In genomic region chr1:19153169-19153568, GRCh38 we compare ENCODE assay signal across 29 cellular contexts. TPM values are rescaled to one million over a fixed set of nuclear protein-coding genes. Genes with fewer than 3 reads are reported as not detected.
A peak's percentile ranks its signal among the peaks of the same experiment; 100 is the strongest.
DNase-seq lines count a peak whose midpoint lies in the region; ATAC-seq and TF ChIP-seq lines count a peak whose summit lies in the region.
"Had no signal": no experiment of that assay in that cellular context is flagged by ENCODE, and none has a peak within 500 bp of the region (broad histone marks: within the 10 kb centered on the region; RNA-seq: fewer than 3 reads in every experiment).

No MANE protein-coding gene starts in this region.

- no peaks in the 10 kb centered on the region for H3K27me3 Mint-ChIP-seq in activated T-cell treated with anti-CD3 and anti-CD28 coated beads, Interleukin-2, amount 50 U/mL, for 24 hours
- H3K27me3 Mint-ChIP-seq: activated CD4-positive, alpha-beta T cell treated with anti-CD3 and anti-CD28 coated beads for 36 hours; B cell; brain; effector memory CD8-positive, alpha-beta T cell; IgD-negative memory B cell; progenitor cell of endocrine pancreas had no signal

- no peaks in the 10 kb centered on the region for H3K9me3 Mint-ChIP-seq in activated T-cell treated with anti-CD3 and anti-CD28 coated beads, Interleukin-2, amount 50 U/mL, for 24 hours
- H3K9me3 Mint-ChIP-seq: brain; effector memory CD8-positive, alpha-beta T cell; IgD-negative memory B cell had no signal

- peaks cover 98% of the 10 kb centered on the region for H3K36me3 ChIP-seq in WERI-Rb-1

- no peak for DNase-seq in activated T-cell treated with anti-CD3 and anti-CD28 coated beads, Interleukin-2, amount 50 U/mL, for 24 hours
- DNase-seq in activated T-cell treated with anti-CD3 and anti-CD28 coated beads, Interleukin-2, amount 50 U/mL, for 48 hours: no peak
- no peak for DNase-seq in WERI-Rb-1
- no peak for DNase-seq in fibroblast of villous mesenchyme (ENCODE audit: low read depth)
- no peak for DNase-seq in SIG-M5 treated with dmso at 0.1 percent for 504 hours (lab: John Stamatoyannopoulos, UW; ENCODE audit: unreplicated experiment)
- no peak for DNase-seq in NCI-H128 (lab: John Stamatoyannopoulos, UW; ENCODE audit: unreplicated experiment)
- DNase-seq in stimulated activated CD4-positive, alpha-beta T cell treated with anti-CD3 and anti-CD28 coated beads, Interleukin-2, amount 100 ng/mL, for 48 hours: no peak
- DNase-seq: 8988T; activated CD4-positive, alpha-beta T cell treated with anti-CD3 and anti-CD28 coated beads for 36 hours; activated CD8-positive, alpha-beta memory T cell treated with anti-CD3 and anti-CD28 coated beads for 24 hours; activated naive CD4-positive, alpha-beta T cell; activated T-cell treated with anti-CD3 and anti-CD28 coated beads, Interleukin-2, amount 50 U/mL, for 1 hour; colonic mucosa; effector memory CD8-positive, alpha-beta T cell; GDM1; H7; NCI-H1417 treated with DMSO at 0.1 percent for 48 hours; NCI-H2107; NCI-H510A; stimulated activated naive CD8-positive, alpha-beta T cell treated with anti-CD3 and anti-CD28 coated beads, Interleukin-15, Interleukin-2, amounts not matched to agents 100 U/mL and 50 U/mL, for 24 hours had no signal

- no peak overlapping the region for H3K4me3 Mint-ChIP-seq in activated T-cell treated with anti-CD3 and anti-CD28 coated beads, Interleukin-2, amount 50 U/mL, for 24 hours
- H3K4me3 Mint-ChIP-seq: activated CD4-positive, alpha-beta T cell treated with anti-CD3 and anti-CD28 coated beads for 36 hours; B cell; brain; effector memory CD8-positive, alpha-beta T cell; IgD-negative memory B cell had no signal

- no peak overlapping the region for H3K27ac ChIP-seq in WERI-Rb-1
- H3K27ac ChIP-seq: colonic mucosa, SJSA1, thoracic aorta had no signal

- no peaks in the 10 kb centered on the region for H3K9me3 ChIP-seq in WERI-Rb-1 (ENCODE audit: severe bottlenecking)
- H3K9me3 ChIP-seq: colonic mucosa, SJSA1, thoracic aorta had no signal

- H3K36me3 Mint-ChIP-seq in activated T-cell treated with anti-CD3 and anti-CD28 coated beads, Interleukin-2, amount 50 U/mL, for 24 hours (ENCODE audit: low read depth): peaks cover 100% of the 10 kb centered on the region

- TF ChIP-seq CTCF in WERI-Rb-1 (IDR thresholded peaks at IDR 0.05; ENCODE audit: low read depth, low read length) (peak; percentile 35; the same call in 1 of the 2 replicates), fibroblast of villous mesenchyme (IDR thresholded peaks at IDR 0.05; ENCODE audit: insufficient read depth, low read depth, low read length) (peak; percentile 10)

- H3K27ac Mint-ChIP-seq in activated T-cell treated with anti-CD3 and anti-CD28 coated beads, Interleukin-2, amount 50 U/mL, for 24 hours: peak overlapping the region; percentile 55
- H3K27ac Mint-ChIP-seq: activated CD4-positive, alpha-beta T cell treated with anti-CD3 and anti-CD28 coated beads for 36 hours; B cell; brain; IgD-negative memory B cell; progenitor cell of endocrine pancreas had no signal

- H3K4me3 ChIP-seq in WERI-Rb-1 (ENCODE audit: low read depth, low read length) (no peak overlapping the region), fibroblast of villous mesenchyme (ENCODE audit: low read depth, low read length) (no peak overlapping the region)
- H3K4me3 ChIP-seq: colonic mucosa, lung, SJSA1, thoracic aorta had no signal

- peaks cover 9% of the 10 kb centered on the region for H3K4me1 Mint-ChIP-seq in activated T-cell treated with anti-CD3 and anti-CD28 coated beads, Interleukin-2, amount 50 U/mL, for 24 hours (ENCODE audit: low read depth)
- H3K4me1 Mint-ChIP-seq: B cell, brain had no signal

- ATAC-seq in HG02642 (IDR thresholded peaks at IDR 0.05; ENCODE audit: poor library complexity, unreplicated experiment): no peak
- ATAC-seq: activated CD4-positive, alpha-beta T cell treated with anti-CD3 and anti-CD28 coated beads for 36 hours; effector memory CD8-positive, alpha-beta T cell; sciatic nerve; stimulated activated naive CD8-positive, alpha-beta T cell treated with anti-CD3 and anti-CD28 coated beads, Interleukin-15, Interleukin-2, amounts not matched to agents 100 U/mL and 50 U/mL, for 24 hours had no signal

- H3K27me3 ChIP-seq in WERI-Rb-1 (ENCODE audit: insufficient read depth, low read depth, severe bottlenecking): no peaks in the 10 kb centered on the region
- H3K27me3 ChIP-seq: colonic mucosa, SJSA1 had no signal

RNA-seq across cellular contexts. Expression of gene UBR4, which starts 56.9 kb away (rescaled TPM):
- total RNA-seq in fibroblast of villous mesenchyme: 193 and 210 TPM in 2 replicates
